Comparison of ENCODE assay signal across 10 cellular contexts in genomic region chrX:106707771-106708454, GRCh38. TPM values are rescaled to one million over a fixed set of nuclear protein-coding genes. Genes with fewer than 3 reads are reported as not detected.
DNase-seq lines count a peak whose midpoint lies in the region; ATAC-seq lines count a peak whose summit lies in the region.
"Had no signal": no experiment of that assay in that cellular context is flagged by ENCODE, and none has a peak within 500 bp of the region (broad histone marks: within the 10 kb centered on the region; RNA-seq: fewer than 3 reads in every experiment).

No MANE protein-coding gene starts in this region.

- no peaks in the 10 kb centered on the region for H3K27me3 Mint-ChIP-seq in activated naive CD8-positive, alpha-beta T cell treated with anti-CD3 and anti-CD28 coated beads, Interleukin-2, amount 50 U/mL, for 24 hours
- no peaks in the 10 kb centered on the region for H3K27me3 Mint-ChIP-seq in activated naive CD8-positive, alpha-beta T cell treated with anti-CD3 and anti-CD28 coated beads for 36 hours

- H3K27ac Mint-ChIP-seq in activated naive CD8-positive, alpha-beta T cell treated with anti-CD3 and anti-CD28 coated beads, Interleukin-2, amount 50 U/mL, for 24 hours, result no peak overlapping the region
- H3K27ac Mint-ChIP-seq in activated naive CD8-positive, alpha-beta T cell treated with anti-CD3 and anti-CD28 coated beads for 36 hours, result no peak overlapping the region
- H3K27ac Mint-ChIP-seq in stimulated activated effector memory CD8-positive, alpha-beta T cell treated with anti-CD3 and anti-CD28 coated beads, Interleukin-12 subunit alpha, Interleukin-12 subunit beta, amount 100 ng/mL, for 72 hours, result no peak overlapping the region

- no peaks in the 10 kb centered on the region for H3K36me3 Mint-ChIP-seq in activated naive CD8-positive, alpha-beta T cell treated with anti-CD3 and anti-CD28 coated beads, Interleukin-2, amount 50 U/mL, for 24 hours (ENCODE audit: low read depth)
- H3K36me3 Mint-ChIP-seq in activated naive CD8-positive, alpha-beta T cell treated with anti-CD3 and anti-CD28 coated beads for 36 hours, result no peaks in the 10 kb centered on the region
- no peaks in the 10 kb centered on the region for H3K36me3 Mint-ChIP-seq in stimulated activated effector memory CD8-positive, alpha-beta T cell treated with anti-CD3 and anti-CD28 coated beads, Interleukin-12 subunit alpha, Interleukin-12 subunit beta, amount 100 ng/mL, for 72 hours

- ATAC-seq in activated naive CD8-positive, alpha-beta T cell treated with anti-CD3 and anti-CD28 coated beads, Interleukin-2, amount 50 U/mL, for 24 hours, result peak; percentile 83
- peak; percentile 75 for ATAC-seq in stimulated activated effector memory CD8-positive, alpha-beta T cell treated with anti-CD3 and anti-CD28 coated beads, Interleukin-12 subunit alpha, Interleukin-12 subunit beta, amount 100 ng/mL, for 72 hours
- ATAC-seq in GM19035 (IDR thresholded peaks at IDR 0.05; ENCODE audit: unreplicated experiment) (no peak), GM21737 (IDR thresholded peaks at IDR 0.05; ENCODE audit: unreplicated experiment) (no peak)

- no peak for DNase-seq in activated naive CD8-positive, alpha-beta T cell treated with anti-CD3 and anti-CD28 coated beads, Interleukin-2, amount 50 U/mL, for 24 hours
- no peak for DNase-seq in activated naive CD8-positive, alpha-beta T cell treated with anti-CD3 and anti-CD28 coated beads for 36 hours
- peak; percentile 67 for DNase-seq in SK-MEL-5 (ENCODE audit: low read depth, low spot score)
- peak; percentile 76 for DNase-seq in foreskin melanocyte
- DNase-seq in stimulated activated effector memory CD8-positive, alpha-beta T cell treated with anti-CD3 and anti-CD28 coated beads, Interleukin-12 subunit alpha, Interleukin-12 subunit beta, amount 100 ng/mL, for 72 hours (ENCODE audit: low spot score in 2 of 2), result no peak
- DNase-seq in SHP77 treated with DMSO at 0.1 percent for 48 hours (lab: John Stamatoyannopoulos, UW), result no peak
- DNase-seq: activated CD4-positive, alpha-beta T cell treated with anti-CD3 and anti-CD28 coated beads for 1 hour; stimulated activated naive CD4-positive, alpha-beta T cell had no signal

- no peaks in the 10 kb centered on the region for H3K9me3 Mint-ChIP-seq in activated naive CD8-positive, alpha-beta T cell treated with anti-CD3 and anti-CD28 coated beads, Interleukin-2, amount 50 U/mL, for 24 hours
- no peaks in the 10 kb centered on the region for H3K9me3 Mint-ChIP-seq in activated naive CD8-positive, alpha-beta T cell treated with anti-CD3 and anti-CD28 coated beads for 36 hours
- no peaks in the 10 kb centered on the region for H3K9me3 Mint-ChIP-seq in stimulated activated effector memory CD8-positive, alpha-beta T cell treated with anti-CD3 and anti-CD28 coated beads, Interleukin-12 subunit alpha, Interleukin-12 subunit beta, amount 100 ng/mL, for 72 hours

- no peak overlapping the region for H3K4me3 Mint-ChIP-seq in activated naive CD8-positive, alpha-beta T cell treated with anti-CD3 and anti-CD28 coated beads, Interleukin-2, amount 50 U/mL, for 24 hours
- no peak overlapping the region for H3K4me3 Mint-ChIP-seq in activated naive CD8-positive, alpha-beta T cell treated with anti-CD3 and anti-CD28 coated beads for 36 hours
- H3K4me3 Mint-ChIP-seq in stimulated activated effector memory CD8-positive, alpha-beta T cell treated with anti-CD3 and anti-CD28 coated beads, Interleukin-12 subunit alpha, Interleukin-12 subunit beta, amount 100 ng/mL, for 72 hours, result no peak overlapping the region

- H3K4me1 Mint-ChIP-seq in activated naive CD8-positive, alpha-beta T cell treated with anti-CD3 and anti-CD28 coated beads, Interleukin-2, amount 50 U/mL, for 24 hours, result peaks cover 7% of the 10 kb centered on the region
- H3K4me1 Mint-ChIP-seq in activated naive CD8-positive, alpha-beta T cell treated with anti-CD3 and anti-CD28 coated beads for 36 hours, result no peaks in the 10 kb centered on the region
- no peaks in the 10 kb centered on the region for H3K4me1 Mint-ChIP-seq in stimulated activated effector memory CD8-positive, alpha-beta T cell treated with anti-CD3 and anti-CD28 coated beads, Interleukin-12 subunit alpha, Interleukin-12 subunit beta, amount 100 ng/mL, for 72 hours

- in situ Hi-C loops in SK-MEL-5 (cut with HindIII; ENCODE audit: low pct_unique_long_range_greater_than_20kb, low sequenced_read_pairs), result no loop called here

RNA-seq across cellular contexts. Expression of gene RNF128, which starts 18.6 kb away (rescaled TPM):
- not detected for total RNA-seq in activated naive CD8-positive, alpha-beta T cell treated with anti-CD3 and anti-CD28 coated beads for 36 hours
- 21.0 and 22.2 TPM in 2 replicates for total RNA-seq in SK-MEL-5 (2014; rRNA removed; shearing (Covaris generic))
- 17.4 and 23.0 TPM in 2 replicates for polyA plus RNA-seq in SK-MEL-5 (2015; cell fraction: cytosol; rRNA removed)
- polyA plus RNA-seq in SK-MEL-5 (2015; cell fraction: nucleus; rRNA removed), result 3.3 and 4.3 TPM in 2 replicates

Comparison
In these comparisons a context has a peak if more than half of its experiments do, and no peak if none do; other contexts are left out.
1. ATAC-seq: peak in activated naive CD8-positive, alpha-beta T cell treated with anti-CD3 and anti-CD28 coated beads, Interleukin-2, amount 50 U/mL, for 24 hours (single experiment) and stimulated activated effector memory CD8-positive, alpha-beta T cell treated with anti-CD3 and anti-CD28 coated beads, Interleukin-12 subunit alpha, Interleukin-12 subunit beta, amount 100 ng/mL, for 72 hours (single experiment); none in GM19035 (single experiment) and GM21737 (single experiment).
2. DNase-seq: peak in SK-MEL-5 (single experiment) and foreskin melanocyte (single experiment); none in activated naive CD8-positive, alpha-beta T cell treated with anti-CD3 and anti-CD28 coated beads, Interleukin-2, amount 50 U/mL, for 24 hours (single experiment), activated naive CD8-positive, alpha-beta T cell treated with anti-CD3 and anti-CD28 coated beads for 36 hours (single experiment), stimulated activated effector memory CD8-positive, alpha-beta T cell treated with anti-CD3 and anti-CD28 coated beads, Interleukin-12 subunit alpha, Interleukin-12 subunit beta, amount 100 ng/mL, for 72 hours (0 of 2) and SHP77 treated with DMSO at 0.1 percent for 48 hours (single experiment).
3. RNA of gene RNF128, which starts 18.6 kb away (total RNA-seq): 21.0 to 22.2 TPM in SK-MEL-5; not detected in activated naive CD8-positive, alpha-beta T cell treated with anti-CD3 and anti-CD28 coated beads for 36 hours; every median in the first group is over 10 times any median in the second.